19 cellular contexts compared by ENCODE assay signal in the genomic region with DNA sequence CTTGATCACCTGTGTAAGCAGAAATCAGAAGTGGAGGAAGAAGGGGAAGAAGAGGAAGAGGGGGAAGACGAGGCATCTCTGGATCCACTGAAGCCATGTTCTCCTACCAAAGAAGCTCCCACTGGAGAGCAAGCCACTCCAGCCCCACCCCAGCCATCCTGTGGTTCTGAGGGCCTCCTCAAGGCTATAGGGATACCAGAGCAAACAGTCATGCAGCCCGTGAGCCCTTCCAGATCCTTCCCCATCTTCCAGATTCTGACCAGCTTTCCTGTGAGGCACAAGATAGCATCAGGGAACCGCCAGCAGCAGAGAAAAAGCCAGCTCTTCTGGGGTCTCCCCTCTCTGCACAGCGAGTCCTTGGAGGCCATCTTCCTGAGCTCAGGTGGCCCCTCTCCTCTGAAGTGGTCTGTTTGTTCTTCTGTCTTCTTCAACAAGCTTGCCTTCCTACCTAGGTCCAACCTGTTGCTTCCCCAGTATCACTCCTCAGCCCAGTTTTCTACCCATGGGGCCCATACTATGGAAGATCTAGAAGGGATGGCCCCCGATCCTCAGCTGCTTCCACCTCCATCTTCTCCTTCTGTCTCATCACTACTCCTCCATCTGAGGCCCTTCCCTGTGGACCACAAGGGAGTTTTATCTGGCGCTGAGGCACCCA.
"Had no signal": no experiment of that assay in that cellular context is flagged by ENCODE, and none has a peak within 500 bp of the region (broad histone marks: within the 10 kb centered on the region; RNA-seq: fewer than 3 reads in every experiment).

No MANE protein-coding gene starts in this region.

- H2AFZ ChIP-seq: parathyroid adenoma had no signal

- DNase-seq: activated B cell treated with CpG ODN at 0.5 μM for 24 hours; activated CD4-positive, alpha-beta T cell treated with anti-CD3 and anti-CD28 coated beads for 4 hours; activated CD8-positive, alpha-beta memory T cell treated with anti-CD3 and anti-CD28 coated beads, Interleukin-2, amount 50 U/mL, for 4 hours; activated gamma-delta T cell treated with Interleukin-2 at 50 U/mL for 16 hours; activated T-cell treated with anti-CD3 and anti-CD28 coated beads, Interleukin-2, amount 50 U/mL, for 48 hours; effector CD4-positive, alpha-beta T cell; hypothalamus; islet precursor cell; left colon; lower lobe of right lung; stimulated activated CD4-positive, alpha-beta T cell treated with anti-CD3 and anti-CD28 coated beads, Interleukin-4, amount 100 ng/mL, for 1 hour; upper lobe of right lung had no signal

- H3K27me3 ChIP-seq: ascending aorta, foreskin keratinocyte, upper lobe of right lung had no signal

- H3K4me2 ChIP-seq: smooth muscle cell had no signal

- H3K4me3 ChIP-seq: ascending aorta, lower lobe of right lung, smooth muscle cell, thoracic aorta, upper lobe of right lung had no signal

- ATAC-seq: left colon; lower lobe of right lung; natural killer cell treated with Interleukin-12 subunit alpha and Interleukin-12 subunit beta and Interleukin-15 and Interleukin-18, amount 100 ng/mL, for 72 hours; stimulated activated effector memory CD8-positive, alpha-beta T cell treated with anti-CD3 and anti-CD28 coated beads, Interleukin-12 subunit alpha, Interleukin-12 subunit beta, amount 100 ng/mL, for 72 hours; upper lobe of right lung had no signal

- H3K27ac Mint-ChIP-seq: stimulated activated effector memory CD8-positive, alpha-beta T cell treated with anti-CD3 and anti-CD28 coated beads, Interleukin-12 subunit alpha, Interleukin-12 subunit beta, amount 100 ng/mL, for 72 hours had no signal

- H3K27ac ChIP-seq: ascending aorta, foreskin keratinocyte, lower lobe of right lung, parathyroid adenoma, thoracic aorta, upper lobe of right lung had no signal

- H3K27me3 Mint-ChIP-seq: activated B cell treated with CpG ODN at 0.5 μM for 24 hours; natural killer cell treated with Interleukin-12 subunit alpha and Interleukin-12 subunit beta and Interleukin-15 and Interleukin-18, amount 100 ng/mL, for 72 hours had no signal

- H3K9me3 ChIP-seq: ascending aorta, lower lobe of right lung, thoracic aorta, upper lobe of right lung had no signal

- H3K4me1 ChIP-seq: ascending aorta, lower lobe of right lung, parathyroid adenoma, upper lobe of right lung had no signal

- H3K36me3 Mint-ChIP-seq: natural killer cell treated with Interleukin-12 subunit alpha and Interleukin-12 subunit beta and Interleukin-15 and Interleukin-18, amount 100 ng/mL, for 72 hours had no signal

- H3K4me3 Mint-ChIP-seq: activated B cell treated with CpG ODN at 0.5 μM for 24 hours; natural killer cell treated with Interleukin-12 subunit alpha and Interleukin-12 subunit beta and Interleukin-15 and Interleukin-18, amount 100 ng/mL, for 72 hours; stimulated activated effector memory CD8-positive, alpha-beta T cell treated with anti-CD3 and anti-CD28 coated beads, Interleukin-12 subunit alpha, Interleukin-12 subunit beta, amount 100 ng/mL, for 72 hours had no signal

- H3K9ac ChIP-seq: parathyroid adenoma had no signal

- H3K4me1 Mint-ChIP-seq: activated B cell treated with CpG ODN at 0.5 μM for 24 hours had no signal

- H3K79me2 ChIP-seq: parathyroid adenoma had no signal

- H3K9me3 Mint-ChIP-seq: activated B cell treated with CpG ODN at 0.5 μM for 24 hours; natural killer cell treated with Interleukin-12 subunit alpha and Interleukin-12 subunit beta and Interleukin-15 and Interleukin-18, amount 100 ng/mL, for 72 hours; stimulated activated effector memory CD8-positive, alpha-beta T cell treated with anti-CD3 and anti-CD28 coated beads, Interleukin-12 subunit alpha, Interleukin-12 subunit beta, amount 100 ng/mL, for 72 hours had no signal
